8 cellular contexts compared by ENCODE assay signal in the genomic region with DNA sequence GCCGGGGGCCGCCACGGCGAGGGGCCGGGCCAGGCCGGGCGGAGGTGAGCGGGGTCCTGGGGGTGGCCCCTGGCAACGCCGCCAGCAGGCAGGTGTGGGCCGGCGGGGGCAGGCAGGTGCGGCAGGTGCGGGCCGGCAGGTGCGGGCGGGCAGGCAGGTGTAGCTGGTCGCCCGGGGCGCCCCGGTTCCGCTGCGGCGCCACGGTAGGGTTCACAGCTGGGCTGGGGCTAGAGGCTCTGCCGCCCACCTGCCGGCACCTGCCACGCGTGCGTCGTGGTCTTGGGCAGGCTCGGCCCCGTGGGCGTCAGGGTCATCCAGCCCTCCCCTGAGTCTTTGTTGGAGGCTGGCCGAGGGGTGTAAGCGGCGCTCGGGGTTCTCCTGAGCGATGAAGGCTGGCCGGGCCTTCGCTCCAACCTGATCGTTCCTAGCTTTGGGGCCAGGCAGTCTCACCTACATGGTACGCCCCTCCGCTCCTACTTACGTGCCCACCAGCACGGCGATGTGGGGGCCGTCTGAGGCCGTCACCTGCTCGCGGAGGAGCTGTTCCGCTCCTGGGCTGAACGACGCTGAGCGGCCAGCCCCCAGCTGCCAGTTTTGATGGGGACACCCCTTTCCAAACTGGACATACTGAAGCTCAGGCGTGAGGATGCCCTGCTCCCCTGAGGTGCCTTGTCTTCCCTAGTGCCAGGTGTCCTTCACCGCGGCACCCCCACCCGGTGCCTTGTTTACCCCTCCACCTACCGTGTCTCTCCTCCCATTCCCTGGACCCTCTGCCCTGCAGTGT. TPM values are rescaled to one million over a fixed set of nuclear protein-coding genes. Genes with fewer than 3 reads are reported as not detected.
DNase-seq lines count a peak whose midpoint lies in the region; ATAC-seq, FAIRE-seq and TF ChIP-seq lines count a peak whose summit lies in the region.

No MANE protein-coding gene starts in this region.

- H4K20me1 ChIP-seq in SU-DHL-6 (ENCODE audit: low read depth, low read length) = peaks cover 3% of the 10 kb centered on the region; the same call in 1 of the 2 replicates

- H3K4me2 ChIP-seq in SU-DHL-6 (ENCODE audit: low read depth, low read length, poor library complexity, severe bottlenecking) = peak overlapping the region; percentile 53

- intact Hi-C loops in prostate gland (cut with DNase I) = loop anchor here (1.0 to 10.0 kb wide), 3 partner anchors 48 to 144 kb away; a partner anchor contains a TSS

- H3K36me3 ChIP-seq in ACC112 (ENCODE audit: insufficient read depth, low read length) (no peaks in the 10 kb centered on the region), SU-DHL-6 (ENCODE audit: low read length) (no peaks in the 10 kb centered on the region), esophagus (ENCODE audit: control insufficient read depth in 2 of 2, insufficient read depth in 2 of 2, low read length in 1 of 2) (peaks cover 0 to 2% of the 10 kb centered on the region in 2 donors), prostate gland (no peaks in the 10 kb centered on the region)

- H3K27me3 ChIP-seq in ACC112 (ENCODE audit: insufficient read depth, low read length) = no peaks in the 10 kb centered on the region
- H3K27me3 ChIP-seq in SU-DHL-6 (ENCODE audit: low read length) = no peaks in the 10 kb centered on the region
- H3K27me3 ChIP-seq in esophagus (ENCODE audit: control insufficient read depth in 1 of 2, insufficient read depth in 2 of 2, low read length in 2 of 2) = no peaks in the 10 kb centered on the region
- no peaks in the 10 kb centered on the region for H3K27me3 ChIP-seq in prostate gland (replicated peaks; ENCODE audit: insufficient read depth)

- H3K9me2 ChIP-seq in SU-DHL-6 (replicated peaks; ENCODE audit: insufficient read depth, low read length) = no peaks in the 10 kb centered on the region

- H3K4me1 ChIP-seq in ACC112 (ENCODE audit: control insufficient read depth, insufficient read depth, low read length, unreplicated experiment) (peaks cover 24% of the 10 kb centered on the region), esophagus (ENCODE audit: control insufficient read depth in 2 of 2, insufficient read depth in 2 of 2, low read length in 1 of 2) (peaks cover 4 to 20% of the 10 kb centered on the region in 2 donors), prostate gland (replicated peaks) (peaks cover 3% of the 10 kb centered on the region)

- DNase-seq in GM12891 (ENCODE audit: insufficient read length, low spot score) (no peak), prostate gland (ENCODE audit: low spot score) (no peak), glomerular visceral epithelial cell (ENCODE audit: extremely low spot score) (no peak)
- DNase-seq in NK-92 treated with Interleukin-12 subunit alpha and Interleukin-12 subunit beta, amount 100 ng/mL, for 24 hours (lab: John Stamatoyannopoulos, UW) = no peak

- WGBS in esophagus, 2 donors = 1 to 2% methylated on average over 30 to 60 of the region's 60 CpGs
- WGBS in prostate gland = 2% methylated on average over 34 of the region's 60 CpGs

- TF ChIP-seq CTCF in SU-DHL-6 (IDR thresholded peaks at IDR 0.05; ENCODE audit: insufficient read depth, low read length, poor library complexity, severe bottlenecking) (no peak), prostate gland (IDR thresholded peaks at IDR 0.05) (no peak)

- H3K79me2 ChIP-seq in ACC112 (ENCODE audit: control insufficient read depth, insufficient read depth, low read length, unreplicated experiment) (peaks cover 31% of the 10 kb centered on the region), SU-DHL-6 (ENCODE audit: insufficient read depth, low read length) (no peaks in the 10 kb centered on the region; the same call in 1 of the 2 replicates)

- ATAC-seq in HG02973 (IDR thresholded peaks at IDR 0.05; ENCODE audit: unreplicated experiment) = peak; percentile 22

- FAIRE-seq in GM12891 (lab: Jason Lieb, UNC) = peak; percentile 74

- peaks cover 17% of the 10 kb centered on the region for H3F3A ChIP-seq in SU-DHL-6 (ENCODE audit: insufficient read depth)

- TF ChIP-seq POLR2A in GM12891 (IDR thresholded peaks at IDR 0.05; ENCODE audit: low read depth, low read length) = peak; percentile 56; the same call in 1 of the 2 replicates
- no peak for TF ChIP-seq POLR2A in prostate gland (IDR thresholded peaks at IDR 0.05)

- no peak overlapping the region for H3K27ac ChIP-seq in ACC112 (ENCODE audit: low read depth, low read length)
- peak overlapping the region; percentile 85; the same call in 1 of the 2 replicates for H3K27ac ChIP-seq in SU-DHL-6 (ENCODE audit: low read depth, low read length)
- H3K27ac ChIP-seq in esophagus (ENCODE audit: low read depth in 2 of 2, low read length in 1 of 2) = peak overlapping the region; percentile 97 to 99
- H3K27ac ChIP-seq in prostate gland = peak overlapping the region; percentile 48 to 50

- H3K9me3 ChIP-seq in SU-DHL-6 (ENCODE audit: insufficient read depth, low read length) (no peaks in the 10 kb centered on the region), esophagus (ENCODE audit: control insufficient read depth in 2 of 2, insufficient read depth in 1 of 2, low read depth in 1 of 2, low read length in 1 of 2) (no peaks in the 10 kb centered on the region), prostate gland (no peaks in the 10 kb centered on the region)

- peak overlapping the region; percentile 29; the same call in 1 of the 2 replicates for H3K9ac ChIP-seq in SU-DHL-6 (ENCODE audit: low read length)

- H3K4me3 ChIP-seq in ACC112 (ENCODE audit: low read depth, low read length) (peak overlapping the region; percentile 78), SU-DHL-6 (ENCODE audit: insufficient read depth, low read length, poor library complexity, severe bottlenecking) (peak overlapping the region; percentile 62), esophagus (ENCODE audit: low read depth in 1 of 2, low read length in 2 of 2) (peak overlapping the region; percentile 85 to 97), prostate gland (peak overlapping the region; percentile 80 to 91)

- H2AFZ ChIP-seq in ACC112 (ENCODE audit: low read length, unreplicated experiment) (no peak overlapping the region), SU-DHL-6 (ENCODE audit: low read depth, low read length, severe bottlenecking) (no peak overlapping the region)

TF ChIP-seq in GM12891, 5 proteins besides CTCF, POLR2A, EP300 and RAD21:
- no peak for TF ChIP-seq POU2F2 (IDR thresholded peaks at IDR 0.05; ENCODE audit: low read depth, low read length)
- TF ChIP-seq POLR2AphosphoS5 (IDR thresholded peaks at IDR 0.05; ENCODE audit: low read depth, low read length) = peak; percentile 26; the same call in 1 of the 2 replicates
TF ChIP-seq in GM12891: peak in this region for 1.

RNA-seq across cellular contexts. Expression of a gene that starts 0.5 kb away (rescaled TPM):
- polyA plus RNA-seq in GM12891 (2012; ENCODE audit: low read depth, missing spikeins) = 67.6 TPM
- polyA plus RNA-seq in esophagus = 10 to 100 TPM; 22.5 to 66.6 TPM
- total RNA-seq in prostate gland = 10 to 100 TPM; 27.1 to 42.8 TPM

RNA-seq across cellular contexts. Expression of a gene that starts 47.3 kb away (rescaled TPM):
- polyA plus RNA-seq in GM12891 (2012; ENCODE audit: low read depth, missing spikeins) = 3,026 TPM
- polyA plus RNA-seq in esophagus = 1,000 to 10,000 TPM; 4,205 to 4,319 TPM
- total RNA-seq in prostate gland = 1,000 to 10,000 TPM in 1 of 2 donors, 100 to 1,000 TPM in 1; 957 to 1,544 TPM
